ENCODE assay signal across 19 cellular contexts in genomic region chr5:83871533-83872380, GRCh38.
"Had no signal": no experiment of that assay in that cellular context is flagged by ENCODE, and none has a peak within 500 bp of the region (broad histone marks: within the 10 kb centered on the region; RNA-seq: fewer than 3 reads in every experiment).

No MANE protein-coding gene starts in this region.

- ATAC-seq: body of pancreas; left cardiac atrium; natural killer cell treated with Interleukin-12 subunit alpha and Interleukin-12 subunit beta and Interleukin-15 and Interleukin-18, amount 100 ng/mL, for 72 hours had no signal

- H3K27ac Mint-ChIP-seq: activated CD4-positive, alpha-beta memory T cell treated with anti-CD3 and anti-CD28 coated beads for 36 hours; activated naive CD4-positive, alpha-beta T cell treated with anti-CD3 and anti-CD28 coated beads, Interleukin-2, amount 50 U/mL, for 24 hours; activated T-cell treated with anti-CD3 and anti-CD28 coated beads, Interleukin-2, amount 50 U/mL, for 24 hours; natural killer cell treated with Interleukin-12 subunit alpha and Interleukin-12 subunit beta and Interleukin-15 and Interleukin-18, amount 100 ng/mL, for 72 hours; progenitor cell of endocrine pancreas had no signal

- DNase-seq: activated CD4-positive, alpha-beta memory T cell treated with anti-CD3 and anti-CD28 coated beads for 36 hours; activated T-cell treated with anti-CD3 and anti-CD28 coated beads, Interleukin-2, amount 50 U/mL, for 24 hours; adrenal gland; body of pancreas; central memory CD4-positive, alpha-beta T cell; glutamatergic neuron; left cardiac atrium; mammary epithelial cell; stimulated activated CD4-positive, alpha-beta T cell treated with anti-CD3 and anti-CD28 coated beads, Interleukin-15, amount 100 ng/mL, for 24 hours; stimulated activated CD4-positive, alpha-beta T cell treated with anti-CD3 and anti-CD28 coated beads, Interleukin-4, amount 100 ng/mL, for 1 hour; stimulated activated naive CD4-positive, alpha-beta T cell; transverse colon had no signal

- H3K4me3 Mint-ChIP-seq: activated CD4-positive, alpha-beta memory T cell treated with anti-CD3 and anti-CD28 coated beads for 36 hours; activated naive CD4-positive, alpha-beta T cell treated with anti-CD3 and anti-CD28 coated beads, Interleukin-2, amount 50 U/mL, for 24 hours; activated T-cell treated with anti-CD3 and anti-CD28 coated beads, Interleukin-2, amount 50 U/mL, for 24 hours; natural killer cell treated with Interleukin-12 subunit alpha and Interleukin-12 subunit beta and Interleukin-15 and Interleukin-18, amount 100 ng/mL, for 72 hours had no signal

- H3K9me3 Mint-ChIP-seq: activated CD4-positive, alpha-beta memory T cell treated with anti-CD3 and anti-CD28 coated beads for 36 hours; activated naive CD4-positive, alpha-beta T cell treated with anti-CD3 and anti-CD28 coated beads, Interleukin-2, amount 50 U/mL, for 24 hours; activated T-cell treated with anti-CD3 and anti-CD28 coated beads, Interleukin-2, amount 50 U/mL, for 24 hours had no signal

- H3K4me1 ChIP-seq: adrenal gland, body of pancreas, esophagus muscularis mucosa, right atrium auricular region, transverse colon had no signal

- H3K36me3 ChIP-seq: adrenal gland, esophagus muscularis mucosa, right atrium auricular region, transverse colon had no signal

- H3K4me3 ChIP-seq: adrenal gland, body of pancreas, coronary artery, esophagus muscularis mucosa, right atrium auricular region, skin epidermis, transverse colon had no signal

- H3K27ac ChIP-seq: adrenal gland, body of pancreas, coronary artery, esophagus muscularis mucosa, right atrium auricular region, skin epidermis, transverse colon had no signal

- H3K36me3 Mint-ChIP-seq: activated CD4-positive, alpha-beta memory T cell treated with anti-CD3 and anti-CD28 coated beads for 36 hours; activated naive CD4-positive, alpha-beta T cell treated with anti-CD3 and anti-CD28 coated beads, Interleukin-2, amount 50 U/mL, for 24 hours; natural killer cell treated with Interleukin-12 subunit alpha and Interleukin-12 subunit beta and Interleukin-15 and Interleukin-18, amount 100 ng/mL, for 72 hours had no signal

- H3K27me3 ChIP-seq: adrenal gland, body of pancreas, esophagus muscularis mucosa, right atrium auricular region, transverse colon had no signal

- H3K4me1 Mint-ChIP-seq: activated naive CD4-positive, alpha-beta T cell treated with anti-CD3 and anti-CD28 coated beads, Interleukin-2, amount 50 U/mL, for 24 hours had no signal

- H3K27me3 Mint-ChIP-seq: activated CD4-positive, alpha-beta memory T cell treated with anti-CD3 and anti-CD28 coated beads for 36 hours; activated naive CD4-positive, alpha-beta T cell treated with anti-CD3 and anti-CD28 coated beads, Interleukin-2, amount 50 U/mL, for 24 hours; activated T-cell treated with anti-CD3 and anti-CD28 coated beads, Interleukin-2, amount 50 U/mL, for 24 hours; natural killer cell treated with Interleukin-12 subunit alpha and Interleukin-12 subunit beta and Interleukin-15 and Interleukin-18, amount 100 ng/mL, for 72 hours; progenitor cell of endocrine pancreas had no signal
